ENCODE assay signal across 8 cellular contexts in genomic region chr11:57667065-57667714, GRCh38. TPM values are rescaled to one million over a fixed set of nuclear protein-coding genes. Genes with fewer than 3 reads are reported as not detected.
DNase-seq lines count a peak whose midpoint lies in the region; ATAC-seq and TF ChIP-seq lines count a peak whose summit lies in the region.

No MANE protein-coding gene starts in this region.

- peaks cover 48% of the 10 kb centered on the region for H3K4me1 Mint-ChIP-seq in activated B cell treated with CpG ODN at 0.5 μM for 24 hours

- no peak for TF ChIP-seq CTCF in activated B cell treated with CpG ODN at 0.5 μM for 24 hours (IDR thresholded peaks at IDR 0.05)

- peak; percentile 55 for TF ChIP-seq POLR2A in GM18951 (IDR thresholded peaks at IDR 0.05; ENCODE audit: extremely low read depth, insufficient read depth, insufficient read length)

- DNase-seq in AG08396 (ENCODE audit: low spot score) (peak; percentile 96), NCI-H2227 treated with DMSO at 0.1 percent for 48 hours (lab: John Stamatoyannopoulos, UW) (peak; percentile 100), activated B cell treated with CpG ODN at 0.5 μM for 24 hours (peak; percentile 73), inferior parietal cortex (ENCODE audit: extremely low spot score) (peak; percentile 99), smooth muscle cell of the brain vasculature (ENCODE audit: low read depth, low spot score) (peak; percentile 95)
- peak; percentile 98 for DNase-seq in central memory CD4-positive, alpha-beta T cell

- H3K4me3 Mint-ChIP-seq in activated B cell treated with CpG ODN at 0.5 μM for 24 hours: peak overlapping the region; percentile 89

- H3K27ac Mint-ChIP-seq in activated B cell treated with CpG ODN at 0.5 μM for 24 hours: peak overlapping the region; percentile 99

- POLR2A ChIA-PET in activated B cell treated with CpG ODN at 0.5 μM for 24 hours (lab: Charles Lee): interaction anchor here (0.7 to 2.7 kb wide), 12 partner anchors 9 to 911 kb away, joined by 3 to 16 read pairs (median 5); partner anchors contain the start of genes CLP1, MED19, SELENOH and SSRP1

- no peaks in the 10 kb centered on the region for H3K27me3 Mint-ChIP-seq in activated B cell treated with CpG ODN at 0.5 μM for 24 hours

- intact Hi-C loops in activated B cell treated with CpG ODN at 0.5 μM for 24 hours (cut with micrococcal nuclease): loop anchor here (1.0 to 10.0 kb wide), 12 partner anchors 10 to 1888 kb away; partner anchors contain the start of genes CLP1, FAM111A, MED19 and SELENOH

- H3K9me3 Mint-ChIP-seq in activated B cell treated with CpG ODN at 0.5 μM for 24 hours: no peaks in the 10 kb centered on the region

- in situ Hi-C loops in GM18951 (cut with MboI; ENCODE audit: low sequenced_read_pairs, unreplicated experiment): no loop called here

- peaks cover 36% of the 10 kb centered on the region for H3K36me3 Mint-ChIP-seq in activated B cell treated with CpG ODN at 0.5 μM for 24 hours (ENCODE audit: low read depth)

- ATAC-seq in HG03175 (IDR thresholded peaks at IDR 0.05; ENCODE audit: unreplicated experiment) (peak; percentile 68), activated B cell treated with CpG ODN at 0.5 μM for 24 hours (ENCODE audit: low read depth) (peak; percentile 74)

- CTCF ChIA-PET in activated B cell treated with CpG ODN at 0.5 μM for 24 hours (lab: Charles Lee): interaction anchor here (0.9 to 1.7 kb wide), 4 partner anchors 9 to 321 kb away, joined by 3 to 8 read pairs (median 4); no protein-coding TSS in a partner anchor

RNA-seq across cellular contexts. Expression of gene ZDHHC5, which starts 0.7 kb away (rescaled TPM):
- 50.9 and 60.7 TPM in 2 replicates for total RNA-seq in activated B cell treated with CpG ODN at 0.5 μM for 24 hours

RNA-seq across cellular contexts. Expression of gene CLP1, which starts 9.6 kb away (rescaled TPM):
- total RNA-seq in activated B cell treated with CpG ODN at 0.5 μM for 24 hours: 20.4 and 20.9 TPM in 2 replicates

RNA-seq across cellular contexts. Expression of gene YPEL4, which starts 17.5 kb away (rescaled TPM):
- not detected in 2 replicates for total RNA-seq in activated B cell treated with CpG ODN at 0.5 μM for 24 hours

RNA-seq across cellular contexts. Expression of gene MED19, which starts 44.8 kb away (rescaled TPM):
- 14.6 and 14.8 TPM in 2 replicates for total RNA-seq in activated B cell treated with CpG ODN at 0.5 μM for 24 hours

RNA-seq across cellular contexts. Expression of gene TMX2, which starts 45.2 kb away (rescaled TPM):
- total RNA-seq in activated B cell treated with CpG ODN at 0.5 μM for 24 hours: 53.2 and 53.3 TPM in 2 replicates

Comparison
In these comparisons a context has a peak if more than half of its experiments do, and no peak if none do; other contexts are left out.
1. Peak in every context shown above with its lines: DNase-seq and ATAC-seq.